Comparison of ENCODE assay signal across 11 cellular contexts in genomic region chr5:59040804-59041201, GRCh38.
DNase-seq lines count a peak whose midpoint lies in the region; ATAC-seq and TF ChIP-seq lines count a peak whose summit lies in the region.
"Had no signal": no experiment of that assay in that cellular context is flagged by ENCODE, and none has a peak within 500 bp of the region (broad histone marks: within the 10 kb centered on the region; RNA-seq: fewer than 3 reads in every experiment).

No MANE protein-coding gene starts in this region.

- no peaks in the 10 kb centered on the region for H3K9me3 ChIP-seq in DOHH2 (ENCODE audit: control insufficient read depth, insufficient read depth, low read length)

- H3K4me2 ChIP-seq in DOHH2 (ENCODE audit: low read length) = peak overlapping the region; percentile 88

- H3K27me3 Mint-ChIP-seq in activated T-helper 17 cell treated with anti-CD3 and anti-CD28 coated beads, Interleukin-2, amount 50 U/mL, for 72 hours = no peaks in the 10 kb centered on the region
- peaks cover 42% of the 10 kb centered on the region for H3K27me3 Mint-ChIP-seq in neural crest cell (ENCODE audit: low read depth)

- no peaks in the 10 kb centered on the region for H3K9me2 ChIP-seq in DOHH2 (replicated peaks; ENCODE audit: control insufficient read depth, low read length)

- peaks cover 9% of the 10 kb centered on the region; the same call in 1 of the 2 replicates for H3K36me3 ChIP-seq in DOHH2 (ENCODE audit: control insufficient read depth, low read length)

- H3K4me3 Mint-ChIP-seq in activated T-helper 17 cell treated with anti-CD3 and anti-CD28 coated beads, Interleukin-2, amount 50 U/mL, for 72 hours = peak overlapping the region; percentile 96
- peak overlapping the region; percentile 90 for H3K4me3 Mint-ChIP-seq in neural crest cell

- peak overlapping the region; percentile 89 for H3K4me3 ChIP-seq in DOHH2 (ENCODE audit: low read length)

- peak; percentile 19 for DNase-seq in NCI-H345 (lab: John Stamatoyannopoulos, UW)
- DNase-seq in NCI-H345 treated with DMSO at 0.1 percent for 48 hours (lab: John Stamatoyannopoulos, UW; ENCODE audit: unreplicated experiment) = no peak
- no peak for DNase-seq in neural crest cell (ENCODE audit: low read depth, low spot score)
- no peak for DNase-seq in GF-D8 (lab: John Stamatoyannopoulos, UW)
- no peak for DNase-seq in NOMO-1 treated with DMSO at 0.1 percent for 48 hours (lab: John Stamatoyannopoulos, UW; ENCODE audit: unreplicated experiment)
- DNase-seq in NCI-H2107 treated with DMSO at 0.1 percent for 48 hours (lab: John Stamatoyannopoulos, UW; ENCODE audit: unreplicated experiment) = no peak
- DNase-seq: 8988T, NCI-H1092 treated with DMSO at 0.1 percent for 48 hours, NCI-H510A had no signal

- no peak overlapping the region for H3K27ac ChIP-seq in DOHH2 (ENCODE audit: low read depth, low read length)

- no peaks in the 10 kb centered on the region for H4K20me1 ChIP-seq in DOHH2 (ENCODE audit: control insufficient read depth, insufficient read depth, low read depth, low read length)

- ATAC-seq in activated T-helper 17 cell treated with anti-CD3 and anti-CD28 coated beads, Interleukin-2, amount 50 U/mL, for 72 hours (replicated peaks) = no peak

- peaks cover 45% of the 10 kb centered on the region for H3K36me3 Mint-ChIP-seq in activated T-helper 17 cell treated with anti-CD3 and anti-CD28 coated beads, Interleukin-2, amount 50 U/mL, for 72 hours (ENCODE audit: low read depth)
- no peaks in the 10 kb centered on the region for H3K36me3 Mint-ChIP-seq in neural crest cell (ENCODE audit: low read depth)

- H3K9me3 Mint-ChIP-seq in activated T-helper 17 cell treated with anti-CD3 and anti-CD28 coated beads, Interleukin-2, amount 50 U/mL, for 72 hours = no peaks in the 10 kb centered on the region
- H3K9me3 Mint-ChIP-seq in neural crest cell = no peaks in the 10 kb centered on the region

- H3K4me1 ChIP-seq in DOHH2 (ENCODE audit: control insufficient read depth, low read length) = peaks cover 47% of the 10 kb centered on the region

- H3K79me2 ChIP-seq in DOHH2 (ENCODE audit: control insufficient read depth, low read length) = peaks cover 24% of the 10 kb centered on the region

- H3K4me1 Mint-ChIP-seq in activated T-helper 17 cell treated with anti-CD3 and anti-CD28 coated beads, Interleukin-2, amount 50 U/mL, for 72 hours = peaks cover 18% of the 10 kb centered on the region
- peaks cover 23% of the 10 kb centered on the region for H3K4me1 Mint-ChIP-seq in neural crest cell

- peak overlapping the region; percentile 79 for H3K27ac Mint-ChIP-seq in activated T-helper 17 cell treated with anti-CD3 and anti-CD28 coated beads, Interleukin-2, amount 50 U/mL, for 72 hours
- no peak overlapping the region for H3K27ac Mint-ChIP-seq in neural crest cell (ENCODE audit: unreplicated experiment)

- peaks cover 7% of the 10 kb centered on the region for H3F3A ChIP-seq in DOHH2 (ENCODE audit: control insufficient read depth, insufficient read depth)

- TF ChIP-seq CTCF in DOHH2 (IDR thresholded peaks at IDR 0.05; ENCODE audit: low read depth, low read length, poor library complexity, severe bottlenecking) (no peak), neural crest cell (conservative IDR thresholded peaks at IDR 0.05) (no peak)

- peaks cover 6% of the 10 kb centered on the region; the same call in 1 of the 2 replicates for H3K27me3 ChIP-seq in DOHH2 (ENCODE audit: control insufficient read depth, low read length)
